Comparison of ENCODE assay signal across 13 cellular contexts in genomic region chr9:71762900-71763653, GRCh38. TPM values are rescaled to one million over a fixed set of nuclear protein-coding genes. Genes with fewer than 3 reads are reported as not detected.
A peak's percentile ranks its signal among the peaks of the same experiment; 100 is the strongest.
DNase-seq lines count a peak whose midpoint lies in the region; ATAC-seq, FAIRE-seq and TF ChIP-seq lines count a peak whose summit lies in the region.
"Had no signal": no experiment of that assay in that cellular context is flagged by ENCODE, and none has a peak within 500 bp of the region (broad histone marks: within the 10 kb centered on the region; RNA-seq: fewer than 3 reads in every experiment).

No MANE protein-coding gene starts in this region.

- no peak for TF ChIP-seq CTCF in CD4-positive, alpha-beta T cell (IDR thresholded peaks at IDR 0.05)
- no peak for TF ChIP-seq CTCF in PC-3 (conservative IDR thresholded peaks at IDR 0.05; ENCODE audit: low read depth, low read length)

- peaks cover 27% of the 10 kb centered on the region for H3K36me3 Mint-ChIP-seq in CD4-positive, alpha-beta T cell (ENCODE audit: low read depth)
- peaks cover 0 to 4% of the 10 kb centered on the region in 2 donors for H3K36me3 Mint-ChIP-seq in naive B cell

- intact Hi-C loops in CD4-positive, alpha-beta T cell (cut with DNase I, micrococcal nuclease): loop anchor here (10.0 kb wide), 2 partner anchors 602 to 762 kb away; partner anchors contain the start of genes ZFAND5 (in 2 of the 2) and TMC1 (in 1 of the 2)
- intact Hi-C loops in PC-3 (cut with micrococcal nuclease) (no loop called here), posterior vena cava (cut with DNase I) (no loop called here)

- H3K4me2 ChIP-seq in PC-3 (ENCODE audit: low read length): peak overlapping the region; percentile 97

- ATAC-seq in CD4-positive, alpha-beta T cell (ENCODE audit: poor library complexity): no peak
- ATAC-seq in PC-3 (peak; percentile 29), naive B cell (ENCODE audit: low read depth in 2 of 2) (no peak), HG03460 (IDR thresholded peaks at IDR 0.05; ENCODE audit: unreplicated experiment) (no peak)

- POLR2A ChIA-PET in CD4-positive, alpha-beta T cell (lab: Charles Lee): interaction anchor here (0.6 kb wide), 1 partner anchor 149 kb away, joined by 3 read pairs; no protein-coding TSS in a partner anchor
- POLR2A ChIA-PET in PC-3 (lab: Charles Lee; ENCODE audit: unreplicated experiment): interaction anchor here (0.7 kb wide), 1 partner anchor 225 kb away, joined by 7 read pairs; no protein-coding TSS in a partner anchor

- H3K4me1 Mint-ChIP-seq in CD4-positive, alpha-beta T cell (ENCODE audit: low read depth): peaks cover 86% of the 10 kb centered on the region
- H3K4me1 Mint-ChIP-seq in naive B cell: peaks cover 80 to 92% (median 89%) of the 10 kb centered on the region in 3 donors

- H3K9me3 ChIP-seq in CD4-positive, alpha-beta T cell (ENCODE audit: control insufficient read depth, low read length): no peaks in the 10 kb centered on the region
- H3K9me3 ChIP-seq in PC-3 (ENCODE audit: low read length): no peaks in the 10 kb centered on the region

- H3K79me2 ChIP-seq in PC-3 (ENCODE audit: low read length): peaks cover 92% of the 10 kb centered on the region

- H3K27me3 Mint-ChIP-seq in CD4-positive, alpha-beta T cell: no peaks in the 10 kb centered on the region
- no peaks in the 10 kb centered on the region for H3K27me3 Mint-ChIP-seq in naive B cell

- no peak for FAIRE-seq in GM12892 (lab: Jason Lieb, UNC)
- FAIRE-seq: colon, TTC549 had no signal

- H2AFZ ChIP-seq in PC-3 (ENCODE audit: low read length): no peak overlapping the region

- no peak overlapping the region for H3K27ac Mint-ChIP-seq in CD4-positive, alpha-beta T cell
- H3K27ac Mint-ChIP-seq in naive B cell: peak overlapping the region in 2 of 6 donors; percentile 3 to 42

- H3K36me3 ChIP-seq in PC-3 (ENCODE audit: low read depth, low read length): no peaks in the 10 kb centered on the region

- no peaks in the 10 kb centered on the region for H3K27me3 ChIP-seq in CD4-positive, alpha-beta T cell (ENCODE audit: control insufficient read depth, insufficient read depth, low read length)
- H3K27me3 ChIP-seq in PC-3 (ENCODE audit: low read length): no peaks in the 10 kb centered on the region

- peaks cover 12% of the 10 kb centered on the region for H3F3A ChIP-seq in PC-3 (ENCODE audit: low read length, unreplicated experiment)

- no peak overlapping the region for H3K9ac ChIP-seq in PC-3 (ENCODE audit: low read length)

- no peaks in the 10 kb centered on the region for H3K9me2 ChIP-seq in PC-3 (replicated peaks; ENCODE audit: low read length)

- H3K9me3 Mint-ChIP-seq in CD4-positive, alpha-beta T cell: no peaks in the 10 kb centered on the region
- no peaks in the 10 kb centered on the region for H3K9me3 Mint-ChIP-seq in naive B cell

- BruUV-seq in PC-3 (replicated peaks; lab: Mats Ljungman, UMichigan): no TSS peak

- peaks cover 74% of the 10 kb centered on the region for H3K4me1 ChIP-seq in PC-3 (ENCODE audit: insufficient read depth, low read length)

- H3K27ac ChIP-seq in CD4-positive, alpha-beta T cell (ENCODE audit: low read depth, low read length): no peak overlapping the region
- peak overlapping the region; percentile 66 for H3K27ac ChIP-seq in PC-3 (ENCODE audit: low read length)
- H3K27ac ChIP-seq: HL-60 had no signal

- H3K4me3 ChIP-seq in PC-3 (ENCODE audit: low read length): peak overlapping the region; percentile 4

- peaks cover 42% of the 10 kb centered on the region for H4K20me1 ChIP-seq in PC-3 (ENCODE audit: low read length)

- no peak for DNase-seq in CD4-positive, alpha-beta T cell
- DNase-seq in PC-3 (peak; percentile 74), dermis blood vessel endothelial cell (peak; percentile 65), naive B cell (no peak), posterior vena cava (ENCODE audit: low spot score) (no peak), GM12892 (ENCODE audit: insufficient read length) (no peak), NCI-H510A (lab: John Stamatoyannopoulos, UW) (no peak)
- DNase-seq: mesendoderm, NCI-H2171 treated with DMSO at 0.1 percent for 48 hours had no signal

- no peak for TF ChIP-seq POLR2A in GM12892 (IDR thresholded peaks at IDR 0.05; ENCODE audit: low read depth, low read length)

- CTCF ChIA-PET in CD4-positive, alpha-beta T cell (lab: Charles Lee): interaction anchor here (0.7 to 3.2 kb wide), 2 partner anchors 56 to 148 kb away, joined by 3 to 8 read pairs; partner anchors contain the start of gene ABHD17B
- CTCF ChIA-PET in PC-3 (lab: Charles Lee): no interaction called here

- peak overlapping the region; percentile 67 for H3K4me3 Mint-ChIP-seq in CD4-positive, alpha-beta T cell
- peak overlapping the region in 5 of 8 donors; percentile 9 to 58 (median 43) for H3K4me3 Mint-ChIP-seq in naive B cell

RNA-seq across cellular contexts. Expression of gene CEMIP2, which starts 5.2 kb away (rescaled TPM):
- total RNA-seq in CD4-positive, alpha-beta T cell: 100 to 1,000 TPM; 301 to 305 TPM
- total RNA-seq in PC-3 (2014; rRNA removed): 10.1 and 16.0 TPM in 2 replicates
- 204 and 216 TPM in 2 replicates for total RNA-seq in dermis blood vessel endothelial cell
- 10 to 100 TPM; 28.7 to 51.7 (median 41.8) TPM for polyA plus RNA-seq in naive B cell (ENCODE audit: low read depth in 6 of 6)
- 10 to 100 TPM; 39.1 to 43.3 TPM for total RNA-seq in posterior vena cava
- polyA plus RNA-seq in GM12892 (2012; ENCODE audit: missing spikeins): 0.57 TPM

Comparison
In these comparisons a context has a peak if more than half of its experiments do, and no peak if none do; other contexts are left out.
1. DNase-seq: peak in PC-3 (single experiment) and dermis blood vessel endothelial cell (single experiment); none in CD4-positive, alpha-beta T cell (0 of 10), naive B cell (single experiment), posterior vena cava (single experiment), GM12892 (single experiment) and NCI-H510A (single experiment).
2. intact Hi-C loops: an anchor here in CD4-positive, alpha-beta T cell (10.0 kb wide); none called in PC-3 and posterior vena cava.